8 cellular contexts compared by ENCODE assay signal in the genomic region with DNA sequence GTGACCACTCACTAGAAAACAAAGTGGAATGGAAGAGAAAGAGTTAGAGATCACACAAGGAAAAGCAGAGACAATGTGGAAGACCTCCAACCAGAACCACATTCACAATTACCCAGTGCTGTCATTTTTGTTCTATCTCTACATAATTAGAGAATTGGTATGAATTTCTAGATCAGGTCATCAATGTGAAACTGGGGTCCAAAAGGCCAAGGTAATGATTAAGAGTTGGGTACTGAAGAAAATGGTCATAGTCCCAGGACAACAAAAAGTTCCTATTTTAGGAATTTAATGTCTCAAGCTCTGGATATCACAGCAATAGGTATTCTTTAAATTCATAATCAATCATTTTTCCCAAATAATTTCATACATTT.
A peak's percentile ranks its signal among the peaks of the same experiment; 100 is the strongest.
DNase-seq lines count a peak whose midpoint lies in the region; ATAC-seq, FAIRE-seq and TF ChIP-seq lines count a peak whose summit lies in the region.

No MANE protein-coding gene starts in this region.

- H3K4me3 ChIP-seq in endothelial cell of umbilical vein (replicated peaks in 1 of 3; ENCODE audit: insufficient read depth in 1 of 3, low read depth in 1 of 3, low read length in 3 of 3) = no peak overlapping the region
- no peak overlapping the region for H3K4me3 ChIP-seq in psoas muscle
- H3K4me3 ChIP-seq in lower leg skin (ENCODE audit: low read depth, poor library complexity, severe bottlenecking) = no peak overlapping the region
- H3K4me3 ChIP-seq in upper lobe of left lung = no peak overlapping the region

- peaks cover 15% of the 10 kb centered on the region for H3K4me1 ChIP-seq in endothelial cell of umbilical vein (ENCODE audit: control insufficient read depth, extremely low read depth, insufficient read depth, low read length)
- peaks cover 10% of the 10 kb centered on the region for H3K4me1 ChIP-seq in psoas muscle
- H3K4me1 ChIP-seq in upper lobe of left lung = peaks cover 6 to 14% (median 9%) of the 10 kb centered on the region in 4 donors

- no peaks in the 10 kb centered on the region for H4K20me1 ChIP-seq in endothelial cell of umbilical vein (replicated peaks; ENCODE audit: control insufficient read depth, extremely low read depth, insufficient read depth, low read length)

- no peak for TF ChIP-seq EP300 in upper lobe of left lung (IDR thresholded peaks at IDR 0.05)

- peaks cover 6% of the 10 kb centered on the region for H3K79me2 ChIP-seq in endothelial cell of umbilical vein (ENCODE audit: control insufficient read depth, insufficient read depth, low read length)

- no peak overlapping the region for H2AFZ ChIP-seq in endothelial cell of umbilical vein (ENCODE audit: low read depth, low read length)

- H3K27ac ChIP-seq in endothelial cell of umbilical vein (ENCODE audit: insufficient read depth, low read depth, low read length) = peak overlapping the region; percentile 91
- H3K27ac ChIP-seq in psoas muscle = peak overlapping the region; percentile 64
- H3K27ac ChIP-seq in upper lobe of left lung = peak overlapping the region in 1 of 4 donors; percentile 42

- no peak for TF ChIP-seq CTCF in D721Med (IDR thresholded peaks at IDR 0.05; ENCODE audit: insufficient read depth, missing control alignments)
- TF ChIP-seq CTCF in endothelial cell of umbilical vein (IDR thresholded peaks at IDR 0.05; ENCODE audit: extremely low read depth in 1 of 2, insufficient read depth in 1 of 2, low read depth in 1 of 2, low read length in 2 of 2) = no peak
- TF ChIP-seq CTCF in psoas muscle (IDR thresholded peaks at IDR 0.05) = no peak
- TF ChIP-seq CTCF in lower leg skin (IDR thresholded peaks at IDR 0.05) = no peak
- TF ChIP-seq CTCF in upper lobe of left lung (IDR thresholded peaks at IDR 0.05) = no peak

- peak overlapping the region; percentile 62 for H3K9ac ChIP-seq in endothelial cell of umbilical vein (replicated peaks; ENCODE audit: extremely low read depth, insufficient read depth, low read length)

- peak overlapping the region; percentile 45 for H3K4me2 ChIP-seq in endothelial cell of umbilical vein (ENCODE audit: insufficient read depth, low read length)

- ATAC-seq in psoas muscle (no peak), GM19328 (IDR thresholded peaks at IDR 0.05; ENCODE audit: unreplicated experiment) (no peak), upper lobe of left lung (ENCODE audit: low FRiP score in 2 of 2) (no peak)

- FAIRE-seq in D721Med (lab: Jason Lieb, UNC) (peak; percentile 58), endothelial cell of umbilical vein (lab: Jason Lieb, UNC) (no peak)

- H3K36me3 ChIP-seq in endothelial cell of umbilical vein (ENCODE audit: control insufficient read depth in 2 of 2, extremely low read depth in 1 of 2, insufficient read depth in 2 of 2, low read length in 2 of 2) (no peaks in the 10 kb centered on the region), psoas muscle (ENCODE audit: insufficient read depth in 1 of 2, low read depth in 1 of 2) (peaks cover 0 to 3% of the 10 kb centered on the region in 2 donors), upper lobe of left lung (no peaks in the 10 kb centered on the region)

- TF ChIP-seq POLR2A in endothelial cell of umbilical vein (IDR thresholded peaks at IDR 0.05; ENCODE audit: low read depth, low read length) (no peak), lower leg skin (IDR thresholded peaks at IDR 0.05) (no peak), upper lobe of left lung (IDR thresholded peaks at IDR 0.05) (no peak)

- H3K9me3 ChIP-seq in endothelial cell of umbilical vein (replicated peaks; ENCODE audit: control insufficient read depth, insufficient read depth, low read length) = no peaks in the 10 kb centered on the region
- no peaks in the 10 kb centered on the region for H3K9me3 ChIP-seq in psoas muscle
- H3K9me3 ChIP-seq in upper lobe of left lung = no peaks in the 10 kb centered on the region

- DNase-seq in D721Med (ENCODE audit: insufficient read length, low spot score) (no peak), NCI-H69 (lab: John Stamatoyannopoulos, UW) (peak; percentile 58), endothelial cell of umbilical vein (ENCODE audit: low read depth, low spot score) (peak; percentile 10), psoas muscle (no peak), DMS 273 (lab: John Stamatoyannopoulos, UW; ENCODE audit: unreplicated experiment) (no peak), lower leg skin (ENCODE audit: low spot score in 2 of 2) (no peak), upper lobe of left lung (no peak)

- CTCF ChIA-PET in endothelial cell of umbilical vein (lab: Charles Lee) = interaction anchor here (0.8 to 3.2 kb wide), 4 partner anchors 13 to 406 kb away, joined by 3 to 11 read pairs (median 4); a partner anchor contains a TSS

- no peaks in the 10 kb centered on the region for H3K27me3 ChIP-seq in endothelial cell of umbilical vein (ENCODE audit: control insufficient read depth in 2 of 2, insufficient read depth in 2 of 2, low read length in 2 of 2)
- no peaks in the 10 kb centered on the region for H3K27me3 ChIP-seq in psoas muscle (ENCODE audit: insufficient read depth in 3 of 3, low read length in 2 of 3)
- H3K27me3 ChIP-seq in upper lobe of left lung = no peaks in the 10 kb centered on the region

- POLR2A ChIA-PET in endothelial cell of umbilical vein (lab: Charles Lee) = no interaction called here

- dilution Hi-C loops in endothelial cell of umbilical vein (cut with MboI; ENCODE audit: extremely low pct_ligation_motif_present, low sequenced_read_pairs) = no loop called here

- H3K9me1 ChIP-seq in endothelial cell of umbilical vein (replicated peaks; ENCODE audit: control insufficient read depth, extremely low read depth, insufficient read depth, low read length) = no peaks in the 10 kb centered on the region

- intact Hi-C loops in endothelial cell of umbilical vein (cut with micrococcal nuclease) (loop anchor here (1.0 kb wide), 1 partner anchor 109 kb away; a partner anchor contains a TSS), psoas muscle (cut with DNase I) (no loop called here), lower leg skin (cut with DNase I; ENCODE audit: low total_unique reads) (no loop called here)

- BruUV-seq in endothelial cell of umbilical vein (replicated peaks; lab: Mats Ljungman, UMichigan) = TSS peak; percentile 50

TF ChIP-seq in endothelial cell of umbilical vein, 7 proteins besides CTCF, POLR2A, EP300 and RAD21:
- TF ChIP-seq, protein P1, sequence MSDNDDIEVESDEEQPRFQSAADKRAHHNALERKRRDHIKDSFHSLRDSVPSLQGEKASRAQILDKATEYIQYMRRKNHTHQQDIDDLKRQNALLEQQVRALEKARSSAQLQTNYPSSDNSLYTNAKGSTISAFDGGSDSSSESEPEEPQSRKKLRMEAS (IDR thresholded peaks at IDR 0.05; ENCODE audit: insufficient read depth, insufficient read length) = no peak
- TF ChIP-seq FOS (IDR thresholded peaks at IDR 0.05; ENCODE audit: borderline replicate concordance, insufficient read depth, low read length) = no peak
- no peak for TF ChIP-seq JUN (IDR thresholded peaks at IDR 0.05; ENCODE audit: borderline replicate concordance, insufficient read depth, insufficient read length, low read depth)
- no peak for TF ChIP-seq EZH2 (IDR thresholded peaks at IDR 0.05; ENCODE audit: borderline replicate concordance, low read depth, low read length, severe bottlenecking)
- no peak for TF ChIP-seq POLR2AphosphoS5 (IDR thresholded peaks at IDR 0.05; ENCODE audit: insufficient read depth, low read depth, low read length)
- no peak for TF ChIP-seq MYC (IDR thresholded peaks at IDR 0.05; ENCODE audit: low read depth, low read length)
- TF ChIP-seq GATA2 (IDR thresholded peaks at IDR 0.05; ENCODE audit: insufficient read depth, insufficient read length, low read depth, low read length) = no peak

Comparison
In these comparisons a context has a peak if more than half of its experiments do, and no peak if none do; other contexts are left out.
1. DNase-seq: peak in NCI-H69 (single experiment) and endothelial cell of umbilical vein (single experiment); none in D721Med (single experiment), psoas muscle (0 of 2), DMS 273 (single experiment), lower leg skin (0 of 2) and upper lobe of left lung (0 of 2).